Comparison of ENCODE assay signal across 25 cellular contexts in genomic region chr2:200393191-200393590, GRCh38.
"Had no signal": no experiment of that assay in that cellular context is flagged by ENCODE, and none has a peak within 500 bp of the region (broad histone marks: within the 10 kb centered on the region; RNA-seq: fewer than 3 reads in every experiment).

No MANE protein-coding gene starts in this region.

- H3K9me3 ChIP-seq: SJSA1 had no signal

- H3K27me3 Mint-ChIP-seq: activated CD4-positive, alpha-beta memory T cell treated with anti-CD3 and anti-CD28 coated beads for 36 hours; activated CD4-positive, alpha-beta T cell treated with anti-CD3 and anti-CD28 coated beads, Interleukin-2, amount 10 ng/mL, durations not matched to agents 7 days and 5 days; activated naive CD8-positive, alpha-beta T cell; T-cell had no signal

- H3K4me3 Mint-ChIP-seq: activated CD4-positive, alpha-beta memory T cell treated with anti-CD3 and anti-CD28 coated beads for 36 hours; activated CD4-positive, alpha-beta T cell treated with anti-CD3 and anti-CD28 coated beads, Interleukin-2, amount 10 ng/mL, durations not matched to agents 7 days and 5 days; activated naive CD4-positive, alpha-beta T cell treated with anti-CD3 and anti-CD28 coated beads for 36 hours; activated naive CD8-positive, alpha-beta T cell; activated T-cell treated with anti-CD3 and anti-CD28 coated beads, Interleukin-2, amount 50 U/mL, for 4 hours; T-cell had no signal

- H3K27ac ChIP-seq: brain microvascular endothelial cell, cardiac muscle cell, SJSA1 had no signal

- FAIRE-seq: RCC 7860, TTC549 had no signal

- H3K9me3 Mint-ChIP-seq: activated CD4-positive, alpha-beta memory T cell treated with anti-CD3 and anti-CD28 coated beads for 36 hours; activated naive CD4-positive, alpha-beta T cell treated with anti-CD3 and anti-CD28 coated beads for 36 hours; activated T-cell treated with anti-CD3 and anti-CD28 coated beads, Interleukin-2, amount 50 U/mL, for 4 hours; T-cell had no signal

- H3K4me1 Mint-ChIP-seq: T-cell had no signal

- H3K4me3 ChIP-seq: cardiac muscle cell, SJSA1 had no signal

- ATAC-seq: activated T-cell treated with anti-CD3 and anti-CD28 coated beads, Interleukin-2, amount 50 U/mL, for 4 hours; T-cell had no signal

- H3K27ac Mint-ChIP-seq: activated CD4-positive, alpha-beta memory T cell treated with anti-CD3 and anti-CD28 coated beads for 36 hours; activated CD4-positive, alpha-beta T cell treated with anti-CD3 and anti-CD28 coated beads, Interleukin-2, amount 10 ng/mL, durations not matched to agents 7 days and 5 days; activated naive CD4-positive, alpha-beta T cell treated with anti-CD3 and anti-CD28 coated beads for 36 hours; activated naive CD8-positive, alpha-beta T cell; T-cell had no signal

- DNase-seq: activated CD4-positive, alpha-beta memory T cell treated with anti-CD3 and anti-CD28 coated beads for 36 hours; activated CD4-positive, alpha-beta T cell treated with anti-CD3 and anti-CD28 coated beads, Interleukin-2, amount 10 ng/mL, durations not matched to agents 7 days and 5 days; activated CD4-positive, CD25-positive, alpha-beta regulatory T cell; activated CD8-positive, alpha-beta memory T cell treated with anti-CD3 and anti-CD28 coated beads for 24 hours; activated gamma-delta T cell; activated naive CD4-positive, alpha-beta T cell treated with anti-CD3 and anti-CD28 coated beads for 36 hours; activated T-cell treated with anti-CD3 and anti-CD28 coated beads, Interleukin-2, amount 50 U/mL, for 4 hours; brain microvascular endothelial cell; MM.1S; NCI-H1105; NCI-H1436; NCI-H187 treated with DMSO at 0.1 percent for 48 hours; NCI-H2081 treated with DMSO at 0.1 percent for 48 hours; NCI-H446; NCI-H524; NCI-H82; SHP77; T-cell; T-helper 2 cell; T1000 had no signal

- H3K27me3 ChIP-seq: brain microvascular endothelial cell, cardiac muscle cell, SJSA1 had no signal
